ENCODE assay signal across 24 cellular contexts in the genomic region with DNA sequence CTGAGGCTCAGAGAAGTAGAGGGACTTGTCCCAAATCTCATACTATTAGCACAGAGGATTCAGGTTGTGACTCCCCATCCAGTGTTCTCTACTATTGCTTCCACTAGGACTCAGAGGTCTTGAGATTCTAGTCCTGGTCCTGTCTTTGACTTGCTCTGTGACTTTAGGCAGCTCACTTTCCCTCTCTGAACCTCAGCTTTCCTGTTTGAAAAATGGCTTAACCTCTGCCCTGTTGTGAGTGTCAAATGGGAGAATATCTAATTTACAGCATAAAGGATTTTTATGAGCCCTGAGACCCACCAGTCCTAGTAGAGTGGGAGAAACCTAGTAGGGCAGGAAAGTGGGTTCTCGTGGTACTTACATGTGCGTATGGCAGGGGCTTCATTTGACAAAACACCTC.
DNase-seq lines count a peak whose midpoint lies in the region; ATAC-seq and TF ChIP-seq lines count a peak whose summit lies in the region.
"Had no signal": no experiment of that assay in that cellular context is flagged by ENCODE, and none has a peak within 500 bp of the region (broad histone marks: within the 10 kb centered on the region; RNA-seq: fewer than 3 reads in every experiment).

No MANE protein-coding gene starts in this region.

- H3K27me3 ChIP-seq in heart left ventricle (no peaks in the 10 kb centered on the region), muscle layer of duodenum (ENCODE audit: low read depth, low read length) (no peaks in the 10 kb centered on the region), stomach (no peaks in the 10 kb centered on the region)
- H3K27me3 ChIP-seq: ovary had no signal

- H3K9me3 Mint-ChIP-seq in brain: no peaks in the 10 kb centered on the region
- H3K9me3 Mint-ChIP-seq: activated CD4-positive, alpha-beta T cell treated with anti-CD3 and anti-CD28 coated beads, Interleukin-2, amount 10 ng/mL, durations not matched to agents 7 days and 5 days; activated naive CD4-positive, alpha-beta T cell treated with anti-CD3 and anti-CD28 coated beads for 36 hours; activated T-cell treated with anti-CD3 and anti-CD28 coated beads, Interleukin-2, amount 50 U/mL, for 72 hours; natural killer cell; T-helper 2 cell treated with Interferon-gamma antibody and Interleukin-4, amounts not matched to agents 5 μg/mL and 100 μg/mL, for 36 hours had no signal

- no peak overlapping the region for H3K4me3 Mint-ChIP-seq in brain
- H3K4me3 Mint-ChIP-seq: activated CD4-positive, alpha-beta T cell treated with anti-CD3 and anti-CD28 coated beads, Interleukin-2, amount 10 ng/mL, durations not matched to agents 7 days and 5 days; activated naive CD4-positive, alpha-beta T cell treated with anti-CD3 and anti-CD28 coated beads for 36 hours; activated T-cell treated with anti-CD3 and anti-CD28 coated beads, Interleukin-2, amount 50 U/mL, for 72 hours; natural killer cell; T-helper 2 cell treated with Interferon-gamma antibody and Interleukin-4, amounts not matched to agents 5 μg/mL and 100 μg/mL, for 36 hours had no signal

- no peak overlapping the region for H3K4me3 ChIP-seq in heart left ventricle
- H3K4me3 ChIP-seq in muscle layer of duodenum (ENCODE audit: low read depth in 1 of 2, low read length in 2 of 2): no peak overlapping the region
- no peak overlapping the region for H3K4me3 ChIP-seq in stomach
- H3K4me3 ChIP-seq: ovary had no signal

- TF ChIP-seq CTCF in heart left ventricle (IDR thresholded peaks at IDR 0.05) (no peak), brain (conservative IDR thresholded peaks at IDR 0.05) (no peak), stomach (IDR thresholded peaks at IDR 0.05) (no peak)

- H3K4me1 ChIP-seq in heart left ventricle (peaks cover 28 to 100% (median 95%) of the 10 kb centered on the region in 12 donors), muscle layer of duodenum (ENCODE audit: control insufficient read depth in 1 of 2, insufficient read depth in 2 of 2, low read length in 2 of 2) (peaks cover 30 to 77% of the 10 kb centered on the region in 2 donors), stomach (peaks cover 11 to 94% (median 50%) of the 10 kb centered on the region in 4 donors)

- peak overlapping the region; percentile 18 to 94 (median 87) for H3K27ac ChIP-seq in heart left ventricle
- H3K27ac ChIP-seq in muscle layer of duodenum (ENCODE audit: low read length): peak overlapping the region; percentile 87
- peak overlapping the region in 3 of 5 donors; percentile 45 to 82 (median 82) for H3K27ac ChIP-seq in stomach
- H3K27ac ChIP-seq: WERI-Rb-1 had no signal

- WGBS in heart left ventricle, 4 donors: 62 to 81% (median 68%) methylated on average over 2 of the region's 2 CpGs
- WGBS in stomach, 5 donors: 73 to 93% (median 89%) methylated on average over 2 of the region's 2 CpGs

- no peaks in the 10 kb centered on the region for H3K36me3 Mint-ChIP-seq in brain
- H3K36me3 Mint-ChIP-seq: natural killer cell had no signal

- no peak for TF ChIP-seq EP300 in stomach (IDR thresholded peaks at IDR 0.05)

- intact Hi-C loops in heart left ventricle (cut with DNase I): no loop called here
- intact Hi-C loops in left cardiac atrium (cut with DNase I): no loop called here
- intact Hi-C loops in stomach (cut with DNase I; ENCODE audit: low total_unique reads): no loop called here

- peaks cover 85% of the 10 kb centered on the region for H3K4me1 Mint-ChIP-seq in brain
- H3K4me1 Mint-ChIP-seq: activated CD4-positive, alpha-beta T cell treated with anti-CD3 and anti-CD28 coated beads, Interleukin-2, amount 10 ng/mL, durations not matched to agents 7 days and 5 days had no signal

- H3K36me3 ChIP-seq in heart left ventricle (no peaks in the 10 kb centered on the region), muscle layer of duodenum (ENCODE audit: control insufficient read depth in 1 of 2, insufficient read depth in 2 of 2, low read length in 2 of 2) (no peaks in the 10 kb centered on the region), stomach (no peaks in the 10 kb centered on the region)
- H3K36me3 ChIP-seq: ovary, WERI-Rb-1 had no signal

- TF ChIP-seq POLR2A in heart left ventricle (IDR thresholded peaks at IDR 0.05): no peak
- TF ChIP-seq POLR2A in stomach (IDR thresholded peaks at IDR 0.05): no peak

- H3K27me3 Mint-ChIP-seq in brain: peaks cover 9% of the 10 kb centered on the region
- H3K27me3 Mint-ChIP-seq: activated CD4-positive, alpha-beta T cell treated with anti-CD3 and anti-CD28 coated beads, Interleukin-2, amount 10 ng/mL, durations not matched to agents 7 days and 5 days had no signal

- H3K27ac Mint-ChIP-seq in brain: peak overlapping the region in 3 of 5 experiments; percentile 45 to 80 (median 59)
- H3K27ac Mint-ChIP-seq: activated CD4-positive, alpha-beta T cell treated with anti-CD3 and anti-CD28 coated beads, Interleukin-2, amount 10 ng/mL, durations not matched to agents 7 days and 5 days; activated naive CD4-positive, alpha-beta T cell treated with anti-CD3 and anti-CD28 coated beads for 36 hours; activated T-cell treated with anti-CD3 and anti-CD28 coated beads, Interleukin-2, amount 50 U/mL, for 72 hours; natural killer cell; T-helper 2 cell treated with Interferon-gamma antibody and Interleukin-4, amounts not matched to agents 5 μg/mL and 100 μg/mL, for 36 hours had no signal

- DNase-seq in heart left ventricle: no peak
- DNase-seq in left cardiac atrium: no peak
- no peak for DNase-seq in stomach
- no peak for DNase-seq in D341Med (ENCODE audit: low spot score)
- no peak for DNase-seq in activated CD4-positive, CD25-positive, alpha-beta regulatory T cell treated with anti-CD3 and anti-CD28 coated beads, Interleukin-2, amount 50 U/mL, for 72 hours
- no peak for DNase-seq in HK-2 (ENCODE audit: unreplicated experiment)
- DNase-seq: activated CD4-positive, alpha-beta T cell treated with anti-CD3 and anti-CD28 coated beads, Interleukin-2, amount 10 ng/mL, durations not matched to agents 7 days and 5 days; activated naive CD4-positive, alpha-beta T cell treated with anti-CD3 and anti-CD28 coated beads for 36 hours; activated T-cell treated with anti-CD3 and anti-CD28 coated beads, Interleukin-2, amount 50 U/mL, for 72 hours; amygdala; GDM1; GOT3; left colon; natural killer cell; NCI-H1092 treated with DMSO at 0.1 percent for 48 hours; NCI-H1930; NCI-H226; NCI-H774; OCI-M1; WERI-Rb-1 had no signal

- H3K9me3 ChIP-seq in heart left ventricle (no peaks in the 10 kb centered on the region), muscle layer of duodenum (ENCODE audit: control insufficient read depth in 1 of 2, low read length in 2 of 2) (no peaks in the 10 kb centered on the region), stomach (no peaks in the 10 kb centered on the region)
- H3K9me3 ChIP-seq: ovary had no signal

- ATAC-seq in heart left ventricle: no peak
- no peak for ATAC-seq in left cardiac atrium
- ATAC-seq: activated T-cell treated with anti-CD3 and anti-CD28 coated beads, Interleukin-2, amount 50 U/mL, for 72 hours; left colon; natural killer cell had no signal
